ENCODE assay signal across 1 cellular context in genomic region chr5:41510176-41510831, GRCh38.
TF ChIP-seq lines count a peak whose summit lies in the region.

TSS of gene PLCXD3 (minus strand) at chr5:41510601. CDS start at chr5:41510526, 75 bp downstream.

TF ChIP-seq in GM23338, 12 proteins besides CTCF, POLR2A, EP300 and RAD21 (continued from another document):
- TF ChIP-seq ZNF462 (CRISPR knock-in tag; IDR thresholded peaks at IDR 0.05): no peak
- no peak for TF ChIP-seq ZNF114 (CRISPR knock-in tag; IDR thresholded peaks at IDR 0.05)
- no peak for TF ChIP-seq JUNB (IDR thresholded peaks at IDR 0.05; ENCODE audit: unreplicated experiment)
- TF ChIP-seq POLR2AphosphoS5 (IDR thresholded peaks at IDR 0.05; ENCODE audit: low read depth): no peak
- TF ChIP-seq EZH2 (IDR thresholded peaks at IDR 0.05; ENCODE audit: low read depth, unreplicated experiment): no peak
- no peak for TF ChIP-seq EZH2phosphoT487 (IDR thresholded peaks at IDR 0.05; ENCODE audit: unreplicated experiment)
- no peak for TF ChIP-seq CREB1 (CRISPR knock-in tag; IDR thresholded peaks at IDR 0.05; ENCODE audit: low read depth)
- TF ChIP-seq REST (IDR thresholded peaks at IDR 0.05; ENCODE audit: unreplicated experiment): no peak
- TF ChIP-seq NANOG (IDR thresholded peaks at IDR 0.05; ENCODE audit: borderline replicate concordance): no peak
TF ChIP-seq in GM23338: peak in this region for 0.
